10 cellular contexts compared by ENCODE assay signal in the genomic region with DNA sequence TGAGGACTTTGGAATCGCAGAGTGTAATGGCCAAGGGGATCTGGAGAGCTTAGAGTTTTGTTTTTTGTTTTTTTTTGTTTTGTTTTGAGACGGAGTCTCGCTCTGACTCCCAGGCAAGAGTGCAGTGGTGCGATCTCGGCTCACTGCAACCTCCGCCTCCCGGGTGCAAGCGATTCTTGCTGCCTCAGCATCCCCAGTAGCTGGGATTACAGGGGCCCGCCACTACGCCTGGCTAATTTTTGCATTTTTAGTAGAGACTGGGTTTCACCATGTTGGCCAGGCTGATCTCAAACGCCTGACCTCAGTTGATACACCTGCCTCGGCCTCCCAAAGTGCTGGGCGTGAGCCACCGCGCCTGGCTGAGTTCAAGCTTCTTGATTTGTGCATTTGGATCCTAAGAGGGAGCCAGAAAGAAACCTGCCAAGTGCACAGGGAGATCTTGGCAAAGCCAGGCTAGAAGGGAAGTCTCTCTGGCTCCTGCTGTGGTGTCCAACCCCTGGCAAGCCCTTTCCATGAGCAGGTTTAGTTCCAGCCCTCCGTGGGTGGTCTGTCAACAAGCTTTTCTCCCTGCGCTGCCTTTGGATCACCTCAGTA. TPM values are rescaled to one million over a fixed set of nuclear protein-coding genes. Genes with fewer than 3 reads are reported as not detected.
DNase-seq lines count a peak whose midpoint lies in the region; TF ChIP-seq lines count a peak whose summit lies in the region.
"Had no signal": no experiment of that assay in that cellular context is flagged by ENCODE, and none has a peak within 500 bp of the region (broad histone marks: within the 10 kb centered on the region; RNA-seq: fewer than 3 reads in every experiment).

No MANE protein-coding gene starts in this region.

- H3K36me3 Mint-ChIP-seq in mesothelial cell of epicardium = peaks cover 6% of the 10 kb centered on the region

- H3K9ac ChIP-seq in colonic mucosa (ENCODE audit: low read depth in 2 of 2, low read length in 2 of 2) = peak overlapping the region; percentile 44 to 61

- 17 to 32% methylated on average over 17 of the region's 17 CpGs for WGBS in testis, 2 donors

- H3K4me1 Mint-ChIP-seq in mesothelial cell of epicardium = peaks cover 33% of the 10 kb centered on the region

- DNase-seq in NCI-H2081 (lab: John Stamatoyannopoulos, UW) = peak; percentile 28 to 56
- no peak for DNase-seq in NCI-H2081 treated with DMSO at 0.1 percent for 48 hours (lab: John Stamatoyannopoulos, UW)
- no peak for DNase-seq in colonic mucosa
- DNase-seq in mesothelial cell of epicardium (ENCODE audit: low spot score in 2 of 2, unreplicated experiment in 2 of 2) = no peak
- DNase-seq in testis = peak; percentile 62
- DNase-seq in NCI-H748 treated with DMSO at 0.1 percent for 48 hours (lab: John Stamatoyannopoulos, UW) = no peak
- DNase-seq in SHP77 treated with DMSO at 0.1 percent for 48 hours (lab: John Stamatoyannopoulos, UW) = no peak
- DNase-seq in posterior cingulate gyrus = no peak
- DNase-seq: SHP77 had no signal

- intact Hi-C loops in colonic mucosa (cut with DNase I) = no loop called here
- intact Hi-C loops in testis (cut with DNase I; ENCODE audit: low total_unique reads) = no loop called here
- intact Hi-C loops in posterior cingulate gyrus (cut with DNase I) = loop anchor here (1.0 to 5.0 kb wide), 2 partner anchors 7 to 53 kb away; a partner anchor contains a TSS

- H3K27ac Mint-ChIP-seq in mesothelial cell of epicardium = peak overlapping the region; percentile 66

- peaks cover 5% of the 10 kb centered on the region for H3K9me3 Mint-ChIP-seq in mesothelial cell of epicardium

- H3K27ac ChIP-seq in colonic mucosa (peak overlapping the region; percentile 69), testis (no peak overlapping the region)

- H3K9me3 ChIP-seq in colonic mucosa = no peaks in the 10 kb centered on the region
- no peaks in the 10 kb centered on the region for H3K9me3 ChIP-seq in testis

- peaks cover 22% of the 10 kb centered on the region for H3K27me3 Mint-ChIP-seq in mesothelial cell of epicardium (ENCODE audit: low read depth)

- H3K4me1 ChIP-seq in colonic mucosa (peaks cover 8% of the 10 kb centered on the region), testis (peaks cover 10% of the 10 kb centered on the region)
- H3K4me1 ChIP-seq: A549 had no signal

- H3K4me3 ChIP-seq in colonic mucosa (peak overlapping the region; percentile 55), testis (peak overlapping the region; percentile 40 to 60)

- no peak for TF ChIP-seq POLR2A in testis (IDR thresholded peaks at IDR 0.05)

- peak overlapping the region; percentile 83 for H3K4me3 Mint-ChIP-seq in mesothelial cell of epicardium

- H3K36me3 ChIP-seq in colonic mucosa = no peaks in the 10 kb centered on the region
- no peaks in the 10 kb centered on the region for H3K36me3 ChIP-seq in testis (ENCODE audit: low read depth, missing control alignments)

- no peak for TF ChIP-seq CTCF in colonic mucosa (IDR thresholded peaks at IDR 0.05)
- TF ChIP-seq CTCF in mesothelial cell of epicardium (IDR thresholded peaks at IDR 0.05; ENCODE audit: unreplicated experiment) = no peak
- no peak for TF ChIP-seq CTCF in testis (IDR thresholded peaks at IDR 0.05)

- H3K27me3 ChIP-seq in colonic mucosa = no peaks in the 10 kb centered on the region
- H3K27me3 ChIP-seq in testis = no peaks in the 10 kb centered on the region

RNA-seq across cellular contexts. Expression of a gene that starts 0.9 kb away (rescaled TPM):
- total RNA-seq in colonic mucosa (100 to 1,000 TPM in 1 of 2 donors, 10 to 100 TPM in 1; 70.0 to 117 TPM), mesothelial cell of epicardium (27.4 to 35.0 TPM (median 34.8 TPM) in 3 replicates), testis (10 to 100 TPM; 55.8 to 72.0 TPM)
- 113 TPM for polyA plus RNA-seq in testis (ENCODE audit: insufficient read depth, low read depth, low replicate concordance)

RNA-seq across cellular contexts. Expression of a gene that starts 54.4 kb away (rescaled TPM):
- total RNA-seq in colonic mucosa (10 to 100 TPM; 18.3 to 19.0 TPM), mesothelial cell of epicardium (21.0 to 24.2 TPM (median 23.5 TPM) in 3 replicates), testis (100 to 1,000 TPM in 1 of 2 donors, 10 to 100 TPM in 1; 47.4 to 130 TPM)
- polyA plus RNA-seq in testis (ENCODE audit: insufficient read depth, low read depth, low replicate concordance) = 94.3 TPM

Comparison
In these comparisons a context has a peak if more than half of its experiments do, and no peak if none do; other contexts are left out.
1. DNase-seq: peak in NCI-H2081 (2 of 2) and testis (single experiment); none in NCI-H2081 treated with DMSO at 0.1 percent for 48 hours (single experiment), colonic mucosa (single experiment), mesothelial cell of epicardium (0 of 2), NCI-H748 treated with DMSO at 0.1 percent for 48 hours (single experiment), SHP77 treated with DMSO at 0.1 percent for 48 hours (single experiment) and posterior cingulate gyrus (0 of 10).